ENCODE assay signal across 8 cellular contexts in the genomic region with DNA sequence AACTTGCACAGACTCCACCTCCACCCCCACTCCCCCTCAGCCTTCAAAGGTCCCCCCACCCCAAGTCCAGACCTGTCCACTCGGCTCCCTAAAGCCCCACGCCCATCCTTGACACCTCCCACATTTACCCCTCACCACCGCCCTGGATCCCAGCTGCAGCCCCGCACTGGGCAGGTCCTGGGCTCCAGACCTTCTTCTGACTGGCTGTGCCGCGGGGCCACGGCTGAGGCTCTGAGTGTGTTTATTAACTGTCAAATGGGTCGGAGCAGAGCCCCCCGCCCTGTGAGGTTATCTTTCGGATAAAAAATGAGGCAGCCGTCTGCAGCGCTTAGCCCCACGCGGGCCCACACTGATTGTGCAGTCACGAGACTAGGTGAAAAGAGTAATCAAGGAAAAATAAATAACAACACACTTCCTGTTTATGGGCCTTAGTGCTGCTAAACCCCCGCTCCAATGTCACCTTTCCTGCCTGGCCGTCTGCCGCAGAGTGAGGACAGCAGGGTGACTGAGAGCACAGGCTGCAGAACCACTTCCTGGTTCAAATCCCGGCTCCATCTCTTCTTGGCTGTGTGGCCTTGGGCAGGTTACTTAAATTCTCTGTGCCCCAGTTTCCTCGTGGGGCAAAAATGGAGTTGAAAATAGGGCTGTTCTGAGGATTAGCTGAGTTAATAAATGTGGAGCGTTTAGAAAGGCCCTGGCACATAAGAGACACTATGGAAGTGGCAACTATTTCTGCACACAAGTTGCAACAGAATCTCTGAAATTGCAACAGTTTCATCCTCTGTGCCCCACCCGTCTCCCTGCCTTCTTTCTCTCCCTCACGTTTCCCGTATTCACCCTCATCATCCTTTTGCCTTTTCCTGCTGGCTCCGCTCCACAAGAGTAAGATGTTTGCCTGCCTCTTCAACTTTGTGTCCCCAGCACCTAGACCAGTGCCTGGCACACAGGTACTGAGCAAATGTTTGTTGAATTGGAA. TPM values are rescaled to one million over a fixed set of nuclear protein-coding genes. Genes with fewer than 3 reads are reported as not detected.
DNase-seq lines count a peak whose midpoint lies in the region; ATAC-seq and TF ChIP-seq lines count a peak whose summit lies in the region.

No MANE protein-coding gene starts in this region.

- intact Hi-C loops in psoas muscle (cut with DNase I) (loop anchor here (1.0 to 5.0 kb wide), 3 partner anchors 18 to 36 kb away; no protein-coding TSS in a partner anchor), lower leg skin (cut with DNase I; ENCODE audit: low total_unique reads) (no loop called here)

- ATAC-seq in T-helper 17 cell (no peak), psoas muscle (no peak), GM18517 (IDR thresholded peaks at IDR 0.05; ENCODE audit: unreplicated experiment) (no peak)

- H3K36me3 Mint-ChIP-seq in T-helper 17 cell (ENCODE audit: low read depth), result no peaks in the 10 kb centered on the region

- H3K4me2 ChIP-seq in GM23248 (ENCODE audit: unreplicated experiment), result peak overlapping the region; percentile 87

- H3K9me3 ChIP-seq in GM23248 (ENCODE audit: low read depth), result no peaks in the 10 kb centered on the region
- no peaks in the 10 kb centered on the region for H3K9me3 ChIP-seq in T-helper 17 cell (ENCODE audit: control insufficient read depth, low read length, poor library complexity, severe bottlenecking)
- no peaks in the 10 kb centered on the region for H3K9me3 ChIP-seq in psoas muscle

- peak overlapping the region; percentile 76 for H3K9ac ChIP-seq in GM23248

- peak; percentile 63 for DNase-seq in GM23248
- no peak for DNase-seq in T-helper 17 cell
- DNase-seq in fibroblast of peridontal ligament (ENCODE audit: extremely low read depth), result peak; percentile 44
- DNase-seq in psoas muscle, result peak; percentile 15 to 54
- DNase-seq in globus pallidus (ENCODE audit: low spot score), result no peak
- no peak for DNase-seq in NCI-H82 treated with DMSO at 0.1 percent for 48 hours (lab: John Stamatoyannopoulos, UW; ENCODE audit: unreplicated experiment)
- DNase-seq in lower leg skin (ENCODE audit: low spot score in 2 of 2), result no peak

- H3K4me3 Mint-ChIP-seq in T-helper 17 cell, result peak overlapping the region; percentile 91

- no peaks in the 10 kb centered on the region for H4K20me1 ChIP-seq in GM23248 (ENCODE audit: insufficient read depth)

- no peak overlapping the region for H2AFZ ChIP-seq in GM23248

- H3K27me3 ChIP-seq in GM23248 (replicated peaks; ENCODE audit: insufficient read depth) (no peaks in the 10 kb centered on the region), psoas muscle (ENCODE audit: insufficient read depth in 3 of 3, low read length in 2 of 3) (no peaks in the 10 kb centered on the region)

- H3F3A ChIP-seq in GM23248 (ENCODE audit: insufficient read depth), result peaks cover 11% of the 10 kb centered on the region

- peaks cover 36% of the 10 kb centered on the region for H3K36me3 ChIP-seq in GM23248 (ENCODE audit: low read depth)
- peaks cover 7 to 74% of the 10 kb centered on the region in 2 donors for H3K36me3 ChIP-seq in psoas muscle (ENCODE audit: insufficient read depth in 1 of 2, low read depth in 1 of 2)

- no peaks in the 10 kb centered on the region for H3K9me2 ChIP-seq in GM23248 (ENCODE audit: insufficient read depth)

- H3K4me1 ChIP-seq in GM23248 (ENCODE audit: insufficient read depth) (peaks cover 14% of the 10 kb centered on the region), psoas muscle (peaks cover 32% of the 10 kb centered on the region)

- H3K4me3 ChIP-seq in GM23248 (peak overlapping the region; percentile 76), psoas muscle (peak overlapping the region; percentile 78), lower leg skin (ENCODE audit: low read depth, poor library complexity, severe bottlenecking) (no peak overlapping the region)

- peaks cover 95% of the 10 kb centered on the region for H3K79me2 ChIP-seq in GM23248 (ENCODE audit: insufficient read depth)

- peak overlapping the region; percentile 55 for H3K27ac ChIP-seq in GM23248
- H3K27ac ChIP-seq in psoas muscle, result peak overlapping the region; percentile 36

- in situ Hi-C loops in GM23248 (cut with MboI), result no loop called here

- WGBS in GM23248 (ENCODE audit: low coverage in 1 of 2, low lambda C conversion rate in 2 of 2, missing lambda C conversion rate in 2 of 2), 2 experiments, result 51 to 53% methylated on average over 23 to 25 of the region's 25 CpGs
- WGBS in psoas muscle, 3 donors, result 64 to 72% (median 67%) methylated on average over 25 of the region's 25 CpGs
- 55 to 56% methylated on average over 25 of the region's 25 CpGs for WGBS in lower leg skin, 2 donors

- TF ChIP-seq CTCF in psoas muscle (IDR thresholded peaks at IDR 0.05) (no peak), lower leg skin (IDR thresholded peaks at IDR 0.05) (no peak)

- no peaks in the 10 kb centered on the region for H3K27me3 Mint-ChIP-seq in T-helper 17 cell

- H3K4me1 Mint-ChIP-seq in T-helper 17 cell, result peaks cover 41% of the 10 kb centered on the region

- H3K27ac Mint-ChIP-seq in T-helper 17 cell, result peak overlapping the region; percentile 85

- TF ChIP-seq POLR2A in lower leg skin (IDR thresholded peaks at IDR 0.05), result no peak

RNA-seq across cellular contexts. Expression of a gene that starts 9.4 kb away (rescaled TPM):
- total RNA-seq in GM23248 (2014; rRNA removed; shearing (Covaris generic)), result 2.0 and 2.7 TPM in 2 replicates
- polyA plus RNA-seq in GM23248 (2016; fragmentation: Nextera tagmentation; extraction: Ambion mirVana) (1.7 and 2.0 TPM in 2 replicates), psoas muscle (1 to 10 TPM; 2.8 to 7.5 (median 3.0) TPM)
- total RNA-seq in T-helper 17 cell (10 to 100 TPM; 54.5 to 64.1 TPM), psoas muscle (10 to 100 TPM in 3 of 4 donors, 1 to 10 TPM in 1; 9.2 to 13.0 (median 11.8) TPM), lower leg skin (10 to 100 TPM; 10.1 to 15.0 (median 11.6) TPM)

RNA-seq across cellular contexts. Expression of a gene that starts 19.7 kb away (rescaled TPM):
- 6.7 and 8.2 TPM in 2 replicates for total RNA-seq in GM23248 (2014; rRNA removed; shearing (Covaris generic))
- polyA plus RNA-seq in GM23248 (2016; fragmentation: Nextera tagmentation; extraction: Ambion mirVana), result 1.5 and 2.4 TPM in 2 replicates
- 100 to 1,000 TPM; 121 to 122 TPM for total RNA-seq in T-helper 17 cell
- total RNA-seq in psoas muscle, result 1 to 10 TPM; 3.3 to 4.8 (median 3.9) TPM
- polyA plus RNA-seq in psoas muscle, result 1 to 10 TPM; 1.4 to 4.3 (median 1.6) TPM
- 10 to 100 TPM in 2 of 4 donors, 1 to 10 TPM in 2; 5.4 to 24.1 (median 9.9) TPM for total RNA-seq in lower leg skin

RNA-seq across cellular contexts. Expression of a gene that starts 45.5 kb away (rescaled TPM):
- total RNA-seq in GM23248 (2014; rRNA removed; shearing (Covaris generic)), result not detected in 2 replicates
- polyA plus RNA-seq in GM23248 (2016; fragmentation: Nextera tagmentation; extraction: Ambion mirVana), result not detected in 2 replicates
- total RNA-seq in T-helper 17 cell, result not detected
- 1 to 10 TPM; 1.1 to 3.3 (median 3.0) TPM for total RNA-seq in psoas muscle
- 1 to 10 TPM in 1 of 3 donors, under 1 TPM in 2; 0.67 to 1.6 (median 0.70) TPM for polyA plus RNA-seq in psoas muscle
- not detected for total RNA-seq in lower leg skin

Comparison
In these comparisons a context has a peak if more than half of its experiments do, and no peak if none do; other contexts are left out.
1. DNase-seq: peak in GM23248 (single experiment), fibroblast of peridontal ligament (single experiment) and psoas muscle (2 of 2); none in T-helper 17 cell (0 of 3), globus pallidus (single experiment), NCI-H82 treated with DMSO at 0.1 percent for 48 hours (single experiment) and lower leg skin (0 of 2).
2. RNA of a gene that starts 19.7 kb away (total RNA-seq): 121 to 122 TPM in T-helper 17 cell; 5.4 to 24.1 TPM in lower leg skin, 6.7 to 8.2 TPM in GM23248 and 3.3 to 4.8 TPM in psoas muscle; every median in the first group is over 4 times any median in the second.